1 cellular context compared by ENCODE assay signal in the genomic region with DNA sequence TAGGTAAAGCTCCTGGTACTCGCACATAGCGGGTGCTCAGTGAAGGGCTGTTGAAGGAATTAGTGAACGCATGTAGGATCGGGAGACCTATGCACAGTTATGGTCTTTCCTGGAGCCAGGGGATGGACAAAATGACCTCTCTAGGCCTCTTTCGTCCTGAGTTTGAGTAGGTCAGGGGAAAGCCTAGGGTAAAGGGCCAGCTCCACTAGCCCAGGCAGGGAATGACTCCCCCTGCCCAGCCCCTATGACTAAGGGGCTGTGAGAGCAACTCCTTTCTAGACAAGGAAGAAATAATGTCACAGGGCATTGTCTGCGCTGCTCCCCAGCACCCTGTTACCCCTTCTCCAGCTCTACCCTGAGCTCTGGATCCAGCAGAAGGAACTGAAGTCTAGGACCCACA.
TF ChIP-seq lines count a peak whose summit lies in the region.

No MANE protein-coding gene starts in this region.

TF ChIP-seq in endothelial cell of umbilical vein, 7 proteins besides CTCF, POLR2A, EP300 and RAD21:
- TF ChIP-seq MYC (IDR thresholded peaks at IDR 0.05; ENCODE audit: low read depth, low read length): no peak
- no peak for TF ChIP-seq EZH2 (IDR thresholded peaks at IDR 0.05; ENCODE audit: borderline replicate concordance, low read depth, low read length, severe bottlenecking)
- TF ChIP-seq POLR2AphosphoS5 (IDR thresholded peaks at IDR 0.05; ENCODE audit: insufficient read depth, low read depth, low read length): no peak
- no peak for TF ChIP-seq JUN (IDR thresholded peaks at IDR 0.05; ENCODE audit: borderline replicate concordance, insufficient read depth, insufficient read length, low read depth)
- TF ChIP-seq FOS (IDR thresholded peaks at IDR 0.05; ENCODE audit: borderline replicate concordance, insufficient read depth, low read length): no peak
- TF ChIP-seq MAX (IDR thresholded peaks at IDR 0.05; ENCODE audit: insufficient read depth, insufficient read length): no peak
- no peak for TF ChIP-seq GATA2 (IDR thresholded peaks at IDR 0.05; ENCODE audit: insufficient read depth, insufficient read length, low read depth, low read length)
